8 cellular contexts compared by ENCODE assay signal in genomic region chr2:86623549-86624547, GRCh38. TPM values are rescaled to one million over a fixed set of nuclear protein-coding genes. Genes with fewer than 3 reads are reported as not detected.
A peak's percentile ranks its signal among the peaks of the same experiment; 100 is the strongest.
DNase-seq lines count a peak whose midpoint lies in the region; ATAC-seq and TF ChIP-seq lines count a peak whose summit lies in the region.

RNF103 (minus strand) TSS chr2:86623865; CDS start chr2:86622886, 979 bp downstream.

- DNase-seq in NCI-H128 (lab: John Stamatoyannopoulos, UW; ENCODE audit: unreplicated experiment) (peak; percentile 86), SW480 (ENCODE audit: low spot score) (peak; percentile 91), Right ventricle myocardium superior (peak; percentile 99), tibial artery (peak; percentile 97 to 98)
- peak; percentile 96 for DNase-seq in activated naive CD8-positive, alpha-beta T cell treated with anti-CD3 and anti-CD28 coated beads, Interleukin-2, amount 50 U/mL, for 24 hours

- intact Hi-C loops in Right ventricle myocardium superior (cut with DNase I) (loop anchor here (5.0 to 10.0 kb wide), 2 partner anchors 78 to 141 kb away; no protein-coding TSS in a partner anchor), tibial artery (cut with DNase I; ENCODE audit: low total_unique reads) (loop anchor here (2.0 to 10.0 kb wide), 2 partner anchors 61 to 179 kb away; partner anchors contain the start of genes CHMP3 and KDM3A)

- no peaks in the 10 kb centered on the region for H3K4me1 ChIP-seq in parathyroid adenoma
- H3K4me1 ChIP-seq in tibial artery = peaks cover 0 to 27% (median 15%) of the 10 kb centered on the region in 4 donors

- ATAC-seq in HG02623 (IDR thresholded peaks at IDR 0.05; ENCODE audit: unreplicated experiment) = peak; percentile 83
- ATAC-seq in activated naive CD8-positive, alpha-beta T cell treated with anti-CD3 and anti-CD28 coated beads, Interleukin-2, amount 50 U/mL, for 24 hours = peak; percentile 88
- ATAC-seq in Right ventricle myocardium superior (ENCODE audit: poor library complexity) = peak; percentile 96

- peak within 1 kb of the TSS; percentile 88 for H3K9ac ChIP-seq in parathyroid adenoma

- TF ChIP-seq CTCF in parathyroid adenoma (IDR thresholded peaks at IDR 0.05) (no peak), tibial artery (IDR thresholded peaks at IDR 0.05) (no peak)

- H3K36me3 ChIP-seq in parathyroid adenoma (ENCODE audit: control insufficient read depth, insufficient read depth, low read length) (no peaks in the 10 kb centered on the region), tibial artery (peaks cover 4 to 13% (median 12%) of the 10 kb centered on the region in 3 donors)

- peak within 1 kb of the TSS; percentile 88 for H3K4me3 Mint-ChIP-seq in activated naive CD8-positive, alpha-beta T cell treated with anti-CD3 and anti-CD28 coated beads, Interleukin-2, amount 50 U/mL, for 24 hours

- H3K79me2 ChIP-seq in parathyroid adenoma = peaks cover 14% of the 10 kb centered on the region

- H3K27me3 ChIP-seq in parathyroid adenoma (ENCODE audit: control insufficient read depth, insufficient read depth, low read length) (no peaks in the 10 kb centered on the region), tibial artery (no peaks in the 10 kb centered on the region)

- TF ChIP-seq POLR2A in GM10847 (IDR thresholded peaks at IDR 0.05; ENCODE audit: extremely low read depth, insufficient read length) = peak; percentile 87

- no peaks in the 10 kb centered on the region for H3K9me3 Mint-ChIP-seq in activated naive CD8-positive, alpha-beta T cell treated with anti-CD3 and anti-CD28 coated beads, Interleukin-2, amount 50 U/mL, for 24 hours

- H2AFZ ChIP-seq in parathyroid adenoma = peak within 1 kb of the TSS; percentile 76

- H3K9me3 ChIP-seq in parathyroid adenoma (ENCODE audit: control insufficient read depth, low read length) (no peaks in the 10 kb centered on the region), tibial artery (no peaks in the 10 kb centered on the region)

- peak within 1 kb of the TSS; percentile 92 for H3K27ac Mint-ChIP-seq in activated naive CD8-positive, alpha-beta T cell treated with anti-CD3 and anti-CD28 coated beads, Interleukin-2, amount 50 U/mL, for 24 hours

- H3K27me3 Mint-ChIP-seq in activated naive CD8-positive, alpha-beta T cell treated with anti-CD3 and anti-CD28 coated beads, Interleukin-2, amount 50 U/mL, for 24 hours = no peaks in the 10 kb centered on the region

- peaks cover 8% of the 10 kb centered on the region for H3K36me3 Mint-ChIP-seq in activated naive CD8-positive, alpha-beta T cell treated with anti-CD3 and anti-CD28 coated beads, Interleukin-2, amount 50 U/mL, for 24 hours (ENCODE audit: low read depth)

- peak within 1 kb of the TSS; percentile 79 for H3K4me3 ChIP-seq in parathyroid adenoma (ENCODE audit: low read depth, low read length)
- peak within 1 kb of the TSS; percentile 71 to 88 for H3K4me3 ChIP-seq in tibial artery

- H3K4me1 Mint-ChIP-seq in activated naive CD8-positive, alpha-beta T cell treated with anti-CD3 and anti-CD28 coated beads, Interleukin-2, amount 50 U/mL, for 24 hours = peaks cover 33% of the 10 kb centered on the region

- H3K27ac ChIP-seq in parathyroid adenoma (peak within 1 kb of the TSS; percentile 95), tibial artery (peak within 1 kb of the TSS; percentile 93)

- peak within 1 kb of the TSS; percentile 81 for H3K4me2 ChIP-seq in parathyroid adenoma (ENCODE audit: low read length)

RNA-seq across cellular contexts. Expression of gene RNF103, which starts in this region (rescaled TPM):
- 51.7 TPM for total RNA-seq in Right ventricle myocardium superior

Comparison
In these comparisons a context has a peak if more than half of its experiments do, and no peak if none do; other contexts are left out.
1. Peak in every context shown above with its lines: DNase-seq, ATAC-seq, H3K4me3 ChIP-seq and H3K27ac ChIP-seq.